Comparison of ENCODE assay signal across 8 cellular contexts in genomic region chr17:17784599-17785264, GRCh38. TPM values are rescaled to one million over a fixed set of nuclear protein-coding genes. Genes with fewer than 3 reads are reported as not detected.
A peak's percentile ranks its signal among the peaks of the same experiment; 100 is the strongest.
DNase-seq lines count a peak whose midpoint lies in the region; ATAC-seq and TF ChIP-seq lines count a peak whose summit lies in the region.

No MANE protein-coding gene starts in this region.

- H3K27ac ChIP-seq in liver (ENCODE audit: low read depth in 1 of 2, low read length in 2 of 2) = peak overlapping the region; percentile 64
- peak overlapping the region in 1 of 4 donors; percentile 82 for H3K27ac ChIP-seq in tibial nerve
- peak overlapping the region in 2 of 4 donors; percentile 23 to 81 for H3K27ac ChIP-seq in upper lobe of left lung

- H3K36me3 ChIP-seq in BJ (ENCODE audit: control insufficient read depth, insufficient read depth, low read length) (0 out of 2 replicates have a peak, but pooled peaks cover 2% of the 10 kb centered on the region), liver (ENCODE audit: control insufficient read depth in 4 of 4, insufficient read depth in 3 of 4, low read depth in 1 of 4, low read length in 3 of 4) (no peaks in the 10 kb centered on the region), tibial nerve (no peaks in the 10 kb centered on the region), upper lobe of left lung (no peaks in the 10 kb centered on the region)

- no peaks in the 10 kb centered on the region for H3K9me3 ChIP-seq in liver (ENCODE audit: control insufficient read depth in 4 of 4, low read length in 3 of 4)
- H3K9me3 ChIP-seq in tibial nerve = no peaks in the 10 kb centered on the region
- H3K9me3 ChIP-seq in upper lobe of left lung = no peaks in the 10 kb centered on the region

- peak; percentile 20; the same call in 1 of the 2 replicates for TF ChIP-seq CTCF in BJ (IDR thresholded peaks at IDR 0.05; ENCODE audit: insufficient read depth, low read depth, low read length)
- TF ChIP-seq CTCF in liver (IDR thresholded peaks at IDR 0.05; ENCODE audit: low read depth, low read length, missing input control) = peak; percentile 28
- TF ChIP-seq CTCF in tibial nerve (IDR thresholded peaks at IDR 0.05) = no peak
- peak in 1 of 6 experiments; percentile 22 for TF ChIP-seq CTCF in upper lobe of left lung (IDR thresholded peaks at IDR 0.05)

- peak in 1 of 2 donors; percentile 39 for TF ChIP-seq RAD21 in liver (IDR thresholded peaks at IDR 0.05)

- no peaks in the 10 kb centered on the region for H3K9me3 Mint-ChIP-seq in activated T-helper 1 cell treated with anti-CD3 and anti-CD28 coated beads, Interleukin-12 subunit alpha, Interleukin-12 subunit beta, Interleukin-2, Interleukin-4 antibody, amounts not matched to agents 30 ng/mL and 10 ng/mL and 1 ng/mL, durations not matched to agents 14 hours and 24 hours and 36 hours

- peaks cover 28 to 59% (median 34%) of the 10 kb centered on the region in 4 donors for H3K4me1 ChIP-seq in liver (ENCODE audit: control insufficient read depth in 4 of 4, insufficient read depth in 4 of 4, low read length in 3 of 4)
- H3K4me1 ChIP-seq in tibial nerve = peaks cover 0 to 77% (median 39%) of the 10 kb centered on the region in 4 donors
- peaks cover 40 to 57% (median 47%) of the 10 kb centered on the region in 4 donors for H3K4me1 ChIP-seq in upper lobe of left lung

- TF ChIP-seq POLR2A in tibial nerve (IDR thresholded peaks at IDR 0.05) = no peak
- TF ChIP-seq POLR2A in upper lobe of left lung (IDR thresholded peaks at IDR 0.05) = no peak

- no peaks in the 10 kb centered on the region for H3K36me3 Mint-ChIP-seq in activated T-helper 1 cell treated with anti-CD3 and anti-CD28 coated beads, Interleukin-12 subunit alpha, Interleukin-12 subunit beta, Interleukin-2, Interleukin-4 antibody, amounts not matched to agents 30 ng/mL and 10 ng/mL and 1 ng/mL, durations not matched to agents 14 hours and 24 hours and 36 hours (ENCODE audit: low read depth)

- no peak for DNase-seq in BJ (ENCODE audit: low read depth)
- peak; percentile 17 for DNase-seq in HT-29 (ENCODE audit: low spot score)
- no peak for DNase-seq in activated T-helper 1 cell treated with anti-CD3 and anti-CD28 coated beads, Interleukin-12 subunit alpha, Interleukin-12 subunit beta, Interleukin-2, Interleukin-4 antibody, amounts not matched to agents 30 ng/mL and 10 ng/mL and 1 ng/mL, durations not matched to agents 14 hours and 24 hours and 36 hours (ENCODE audit: low spot score)
- DNase-seq in tibial nerve (ENCODE audit: low spot score in 2 of 2) = no peak
- no peak for DNase-seq in upper lobe of left lung

- CTCF ChIA-PET in BJ (lab: Yijun Ruan, JAX) = interaction anchor here (0.6 to 1.8 kb wide), 7 partner anchors 8 to 118 kb away, joined by 3 to 7 read pairs (median 3); no protein-coding TSS in a partner anchor

- 76% methylated on average over 9 of the region's 9 CpGs for WGBS in liver
- WGBS in tibial nerve, 2 donors = 71 to 78% methylated on average over 7 to 9 of the region's 9 CpGs
- WGBS in upper lobe of left lung, 2 donors = 40 to 80% methylated on average over 1 to 9 of the region's 9 CpGs

- peak overlapping the region; percentile 45 for H3K4me3 Mint-ChIP-seq in activated T-helper 1 cell treated with anti-CD3 and anti-CD28 coated beads, Interleukin-12 subunit alpha, Interleukin-12 subunit beta, Interleukin-2, Interleukin-4 antibody, amounts not matched to agents 30 ng/mL and 10 ng/mL and 1 ng/mL, durations not matched to agents 14 hours and 24 hours and 36 hours

- H3K4me3 ChIP-seq in BJ (ENCODE audit: low read depth, low read length) (no peak overlapping the region), liver (ENCODE audit: low read depth in 1 of 3, low read length in 3 of 3) (no peak overlapping the region), tibial nerve (no peak overlapping the region), upper lobe of left lung (peak overlapping the region in 1 of 4 donors; percentile 60)

- H3K4me1 Mint-ChIP-seq in activated T-helper 1 cell treated with anti-CD3 and anti-CD28 coated beads, Interleukin-12 subunit alpha, Interleukin-12 subunit beta, Interleukin-2, Interleukin-4 antibody, amounts not matched to agents 30 ng/mL and 10 ng/mL and 1 ng/mL, durations not matched to agents 14 hours and 24 hours and 36 hours (ENCODE audit: low read depth) = no peaks in the 10 kb centered on the region

- intact Hi-C loops in activated T-helper 1 cell treated with anti-CD3 and anti-CD28 coated beads, Interleukin-12 subunit alpha, Interleukin-12 subunit beta, Interleukin-2, Interleukin-4 antibody, amounts not matched to agents 30 ng/mL and 10 ng/mL and 1 ng/mL, durations not matched to agents 14 hours and 24 hours and 36 hours (cut with micrococcal nuclease) = loop anchor here (5.0 kb wide), 1 partner anchor 38 kb away; no protein-coding TSS in a partner anchor

- POLR2A ChIA-PET in BJ (lab: Charles Lee) = no interaction called here

- TF ChIP-seq EP300 in tibial nerve (IDR thresholded peaks at IDR 0.05) (no peak), upper lobe of left lung (IDR thresholded peaks at IDR 0.05) (no peak)

- H3K27me3 Mint-ChIP-seq in activated T-helper 1 cell treated with anti-CD3 and anti-CD28 coated beads, Interleukin-12 subunit alpha, Interleukin-12 subunit beta, Interleukin-2, Interleukin-4 antibody, amounts not matched to agents 30 ng/mL and 10 ng/mL and 1 ng/mL, durations not matched to agents 14 hours and 24 hours and 36 hours (ENCODE audit: insufficient read depth) = peaks cover 9% of the 10 kb centered on the region

- no peaks in the 10 kb centered on the region for H3K27me3 ChIP-seq in BJ (ENCODE audit: control insufficient read depth, insufficient read depth, low read length)
- H3K27me3 ChIP-seq in liver (ENCODE audit: control insufficient read depth in 4 of 4, insufficient read depth in 4 of 4, low read length in 3 of 4) = no peaks in the 10 kb centered on the region
- no peaks in the 10 kb centered on the region for H3K27me3 ChIP-seq in tibial nerve
- H3K27me3 ChIP-seq in upper lobe of left lung = peaks cover 0 to 5% (median 0%) of the 10 kb centered on the region in 4 donors

- H3K9ac ChIP-seq in liver (ENCODE audit: low read depth in 1 of 2, low read length in 2 of 2) = no peak overlapping the region

- ATAC-seq in GM21423 (IDR thresholded peaks at IDR 0.05; ENCODE audit: unreplicated experiment) (no peak), GM19395 (IDR thresholded peaks at IDR 0.05; ENCODE audit: unreplicated experiment) (no peak), upper lobe of left lung (ENCODE audit: low FRiP score in 2 of 2) (no peak)

- no peak overlapping the region for H3K27ac Mint-ChIP-seq in activated T-helper 1 cell treated with anti-CD3 and anti-CD28 coated beads, Interleukin-12 subunit alpha, Interleukin-12 subunit beta, Interleukin-2, Interleukin-4 antibody, amounts not matched to agents 30 ng/mL and 10 ng/mL and 1 ng/mL, durations not matched to agents 14 hours and 24 hours and 36 hours

TF ChIP-seq in liver, 16 proteins besides CTCF, POLR2A, EP300 and RAD21 (continues in another document):
- TF ChIP-seq FOXA2 (IDR thresholded peaks at IDR 0.05) (no peak), RXRA (IDR thresholded peaks at IDR 0.05) (no peak), TAF1 (conservative IDR thresholded peaks at IDR 0.05) (no peak), SP1 (IDR thresholded peaks at IDR 0.05) (no peak), YY1 (IDR thresholded peaks at IDR 0.05) (no peak), REST (IDR thresholded peaks at IDR 0.05) (no peak), NR2F2 (IDR thresholded peaks at IDR 0.05) (no peak), ATF3 (IDR thresholded peaks at IDR 0.05) (no peak), EGR1 (IDR thresholded peaks at IDR 0.05; ENCODE audit: low read depth in 2 of 2) (no peak), JUND (IDR thresholded peaks at IDR 0.05) (no peak)

RNA-seq across cellular contexts. Expression of gene SREBF1, which starts 52.1 kb away (rescaled TPM):
- polyA plus RNA-seq in BJ (2011; rRNA removed) (14.2 and 27.7 TPM in 2 replicates), liver (100 to 1,000 TPM in 1 of 2 donors, 10 to 100 TPM in 1; 74.0 to 127 TPM)
- polyA minus RNA-seq in BJ (2011; rRNA and poly(A)+ RNA removed) = 21.8 and 36.8 TPM in 2 replicates
- total RNA-seq in HT-29 (2014; rRNA removed; shearing (Covaris generic)) = 296 and 304 TPM in 2 replicates
- 167 and 172 TPM in 2 replicates for total RNA-seq in activated T-helper 1 cell treated with anti-CD3 and anti-CD28 coated beads, Interleukin-12 subunit alpha, Interleukin-12 subunit beta, Interleukin-2, Interleukin-4 antibody, amounts not matched to agents 30 ng/mL and 10 ng/mL and 1 ng/mL, durations not matched to agents 14 hours and 24 hours and 36 hours
- total RNA-seq in liver (100 to 1,000 TPM in 1 of 2 donors, 10 to 100 TPM in 1; 66.8 to 133 TPM), tibial nerve (100 to 1,000 TPM; 115 to 253 (median 191) TPM), upper lobe of left lung (100 to 1,000 TPM in 3 of 6 donors, 10 to 100 TPM in 3; 64.2 to 579 (median 123) TPM)

Comparison
In these comparisons a context has a peak if more than half of its experiments do, and no peak if none do; other contexts are left out.
1. CTCF ChIP-seq: peak in BJ (single experiment) and liver (single experiment); none in tibial nerve (0 of 5).